Comparison of ENCODE assay signal across 1 cellular context in the genomic region with DNA sequence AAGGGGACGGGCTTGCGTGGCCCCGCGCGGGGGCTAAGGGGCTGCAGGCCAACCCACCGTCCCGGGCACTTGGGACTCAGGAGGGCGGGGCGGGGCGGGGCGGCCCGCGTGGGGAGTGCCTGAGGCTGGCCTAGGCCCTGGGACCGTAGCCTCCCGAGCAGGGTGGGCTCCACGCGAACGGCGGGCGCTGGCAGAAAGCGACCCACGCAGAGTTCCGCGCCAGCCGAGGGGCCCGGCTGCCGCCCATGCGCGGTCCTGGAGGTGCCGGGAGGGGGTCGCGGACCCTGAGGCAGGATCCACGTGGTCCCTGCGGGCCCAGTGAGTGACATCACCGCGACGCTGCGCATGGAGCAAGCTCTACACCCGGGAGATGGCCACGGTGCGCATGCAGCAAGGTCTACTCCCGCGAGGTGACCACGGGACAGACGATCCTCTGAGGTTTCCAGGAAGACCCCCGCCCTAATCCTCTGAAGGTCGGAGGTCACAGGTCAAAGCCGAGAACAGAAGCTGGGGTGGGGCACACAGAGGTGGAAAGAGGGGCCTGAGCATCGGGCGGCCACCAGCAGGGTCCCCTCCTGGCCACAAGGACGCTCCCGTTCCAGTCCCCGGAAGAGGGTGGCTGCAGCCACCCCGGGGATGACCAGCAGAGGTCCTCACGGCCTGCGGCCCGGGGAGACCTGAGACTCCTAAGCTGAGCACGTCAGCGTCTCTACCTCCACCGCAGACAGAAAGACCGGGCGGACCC.
TF ChIP-seq lines count a peak whose summit lies in the region.

No MANE protein-coding gene starts in this region.

TF ChIP-seq in HEK293, 187 proteins besides CTCF, POLR2A, EP300 and RAD21 (continued from another document and continues in another):
- TF ChIP-seq TRIM28 (IDR thresholded peaks at IDR 0.05; ENCODE audit: borderline replicate concordance, low read length) (peak; percentile 51; the same call in 1 of the 2 replicates), MZF1 (tag by site-specific recombination; IDR thresholded peaks at IDR 0.05; ENCODE audit: borderline replicate concordance) (no peak), ZNF785 (tag by site-specific recombination; IDR thresholded peaks at IDR 0.05) (peak; percentile 81), OSR2 (tag by site-specific recombination; IDR thresholded peaks at IDR 0.05) (peak; percentile 49), TCF7L2 (IDR thresholded peaks at IDR 0.05; ENCODE audit: borderline replicate concordance, low read depth, low read length) (no peak), ZBTB8A (tag by site-specific recombination; IDR thresholded peaks at IDR 0.05) (peak; percentile 77), KLF1 (tag by site-specific recombination; IDR thresholded peaks at IDR 0.05) (peak; percentile 75), ZNF132 (tag by site-specific recombination; IDR thresholded peaks at IDR 0.05; ENCODE audit: borderline replicate concordance) (no peak), ZNF623 (tag by site-specific recombination; IDR thresholded peaks at IDR 0.05) (peak; percentile 14; the same call in 1 of the 2 replicates), ZSCAN23 (tag by site-specific recombination; IDR thresholded peaks at IDR 0.05) (peak; percentile 71; the same call in 1 of the 2 replicates), ZFHX2 (tag by site-specific recombination; conservative IDR thresholded peaks at IDR 0.05) (peak; percentile 71), ZNF561 (tag by site-specific recombination; IDR thresholded peaks at IDR 0.05; ENCODE audit: borderline replicate concordance) (peak; percentile 74; the same call in 1 of the 2 replicates), ZNF140 (tag by site-specific recombination; IDR thresholded peaks at IDR 0.05) (no peak), ZNF239 (tag by site-specific recombination; IDR thresholded peaks at IDR 0.05) (no peak), ZNF529 (tag by site-specific recombination; IDR thresholded peaks at IDR 0.05; ENCODE audit: insufficient replicate concordance) (no peak), ZNF10 (tag by site-specific recombination; IDR thresholded peaks at IDR 0.05) (no peak), FEZF1 (tag by site-specific recombination; IDR thresholded peaks at IDR 0.05) (no peak), ZNF221 (tag by site-specific recombination; IDR thresholded peaks at IDR 0.05; ENCODE audit: borderline replicate concordance) (no peak), SP3 (tag by site-specific recombination; IDR thresholded peaks at IDR 0.05) (peak; percentile 91), GLI4 (tag by site-specific recombination; IDR thresholded peaks at IDR 0.05) (0 out of 2 replicates have a peak, but pooled peaks have one; percentile 22), KLF7 (tag by site-specific recombination; IDR thresholded peaks at IDR 0.05; ENCODE audit: borderline replicate concordance) (0 out of 2 replicates have a peak, but pooled peaks have one; percentile 61), ZNF658 (tag by site-specific recombination; IDR thresholded peaks at IDR 0.05) (no peak), ZNF146 (tag by site-specific recombination; IDR thresholded peaks at IDR 0.05) (0 out of 2 replicates have a peak, but pooled peaks have one; percentile 20), KLF8 (tag by site-specific recombination; IDR thresholded peaks at IDR 0.05) (peak; percentile 89), ZNF610 (tag by site-specific recombination; IDR thresholded peaks at IDR 0.05; ENCODE audit: borderline replicate concordance) (peak; percentile 45; the same call in 1 of the 2 replicates), WT1 (tag by site-specific recombination; IDR thresholded peaks at IDR 0.05) (peak; percentile 50; the same call in 1 of the 2 replicates), HOXC10 (CRISPR knock-in tag; IDR thresholded peaks at IDR 0.05) (no peak)
- TF ChIP-seq, protein P1, sequence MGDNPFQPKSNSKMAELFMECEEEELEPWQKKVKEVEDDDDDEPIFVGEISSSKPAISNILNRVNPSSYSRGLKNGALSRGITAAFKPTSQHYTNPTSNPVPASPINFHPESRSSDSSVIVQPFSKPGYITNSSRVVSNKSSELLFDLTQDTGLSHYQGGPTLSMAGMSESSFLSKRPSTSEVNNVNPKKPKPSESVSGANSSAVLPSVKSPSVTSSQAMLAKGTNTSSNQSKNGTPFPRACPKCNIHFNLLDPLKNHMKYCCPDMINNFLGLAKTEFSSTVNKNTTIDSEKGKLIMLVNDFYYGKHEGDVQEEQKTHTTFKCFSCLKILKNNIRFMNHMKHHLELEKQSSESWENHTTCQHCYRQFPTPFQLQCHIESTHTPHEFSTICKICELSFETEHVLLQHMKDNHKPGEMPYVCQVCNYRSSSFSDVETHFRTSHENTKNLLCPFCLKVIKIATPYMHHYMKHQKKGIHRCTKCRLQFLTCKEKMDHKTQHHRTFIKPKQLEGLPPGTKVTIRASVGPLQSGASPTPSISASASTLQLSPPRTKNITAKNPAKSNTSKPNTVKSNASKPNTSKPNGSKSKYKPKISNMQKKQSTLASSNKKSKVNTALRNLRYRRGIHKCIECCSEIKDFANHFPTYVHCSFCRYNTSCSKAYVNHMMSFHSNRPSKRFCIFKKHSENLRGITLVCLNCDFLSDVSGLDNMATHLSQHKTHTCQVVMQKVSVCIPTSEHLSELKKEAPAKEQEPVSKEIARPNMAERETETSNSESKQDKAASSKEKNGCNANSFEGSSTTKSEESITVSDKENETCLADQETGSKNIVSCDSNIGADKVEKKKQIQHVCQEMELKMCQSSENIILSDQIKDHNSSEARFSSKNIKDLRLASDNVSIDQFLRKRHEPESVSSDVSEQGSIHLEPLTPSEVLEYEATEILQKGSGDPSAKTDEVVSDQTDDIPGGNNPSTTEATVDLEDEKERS (tag by site-specific recombination; IDR thresholded peaks at IDR 0.05): no peak
- TF ChIP-seq, protein P2, sequence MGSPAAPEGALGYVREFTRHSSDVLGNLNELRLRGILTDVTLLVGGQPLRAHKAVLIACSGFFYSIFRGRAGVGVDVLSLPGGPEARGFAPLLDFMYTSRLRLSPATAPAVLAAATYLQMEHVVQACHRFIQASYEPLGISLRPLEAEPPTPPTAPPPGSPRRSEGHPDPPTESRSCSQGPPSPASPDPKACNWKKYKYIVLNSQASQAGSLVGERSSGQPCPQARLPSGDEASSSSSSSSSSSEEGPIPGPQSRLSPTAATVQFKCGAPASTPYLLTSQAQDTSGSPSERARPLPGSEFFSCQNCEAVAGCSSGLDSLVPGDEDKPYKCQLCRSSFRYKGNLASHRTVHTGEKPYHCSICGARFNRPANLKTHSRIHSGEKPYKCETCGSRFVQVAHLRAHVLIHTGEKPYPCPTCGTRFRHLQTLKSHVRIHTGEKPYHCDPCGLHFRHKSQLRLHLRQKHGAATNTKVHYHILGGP (tag by site-specific recombination; IDR thresholded peaks at IDR 0.05): no peak
- TF ChIP-seq, protein P3, sequence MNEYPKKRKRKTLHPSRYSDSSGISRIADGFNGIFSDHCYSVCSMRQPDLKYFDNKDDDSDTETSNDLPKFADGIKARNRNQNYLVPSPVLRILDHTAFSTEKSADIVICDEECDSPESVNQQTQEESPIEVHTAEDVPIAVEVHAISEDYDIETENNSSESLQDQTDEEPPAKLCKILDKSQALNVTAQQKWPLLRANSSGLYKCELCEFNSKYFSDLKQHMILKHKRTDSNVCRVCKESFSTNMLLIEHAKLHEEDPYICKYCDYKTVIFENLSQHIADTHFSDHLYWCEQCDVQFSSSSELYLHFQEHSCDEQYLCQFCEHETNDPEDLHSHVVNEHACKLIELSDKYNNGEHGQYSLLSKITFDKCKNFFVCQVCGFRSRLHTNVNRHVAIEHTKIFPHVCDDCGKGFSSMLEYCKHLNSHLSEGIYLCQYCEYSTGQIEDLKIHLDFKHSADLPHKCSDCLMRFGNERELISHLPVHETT (tag by site-specific recombination; IDR thresholded peaks at IDR 0.05): peak; percentile 70
- TF ChIP-seq, protein P4, sequence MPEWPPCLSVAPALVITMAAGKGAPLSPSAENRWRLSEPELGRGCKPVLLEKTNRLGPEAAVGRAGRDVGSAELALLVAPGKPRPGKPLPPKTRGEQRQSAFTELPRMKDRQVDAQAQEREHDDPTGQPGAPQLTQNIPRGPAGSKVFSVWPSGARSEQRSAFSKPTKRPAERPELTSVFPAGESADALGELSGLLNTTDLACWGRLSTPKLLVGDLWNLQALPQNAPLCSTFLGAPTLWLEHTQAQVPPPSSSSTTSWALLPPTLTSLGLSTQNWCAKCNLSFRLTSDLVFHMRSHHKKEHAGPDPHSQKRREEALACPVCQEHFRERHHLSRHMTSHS (tag by site-specific recombination; IDR thresholded peaks at IDR 0.05): no peak
- TF ChIP-seq, protein P5, sequence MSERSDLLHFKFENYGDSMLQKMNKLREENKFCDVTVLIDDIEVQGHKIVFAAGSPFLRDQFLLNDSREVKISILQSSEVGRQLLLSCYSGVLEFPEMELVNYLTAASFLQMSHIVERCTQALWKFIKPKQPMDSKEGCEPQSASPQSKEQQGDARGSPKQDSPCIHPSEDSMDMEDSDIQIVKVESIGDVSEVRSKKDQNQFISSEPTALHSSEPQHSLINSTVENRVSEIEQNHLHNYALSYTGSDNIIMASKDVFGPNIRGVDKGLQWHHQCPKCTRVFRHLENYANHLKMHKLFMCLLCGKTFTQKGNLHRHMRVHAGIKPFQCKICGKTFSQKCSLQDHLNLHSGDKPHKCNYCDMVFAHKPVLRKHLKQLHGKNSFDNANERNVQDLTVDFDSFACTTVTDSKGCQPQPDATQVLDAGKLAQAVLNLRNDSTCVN (tag by site-specific recombination; optimal IDR thresholded peaks at IDR 0.05): peak; percentile 92
- TF ChIP-seq, protein P6, sequence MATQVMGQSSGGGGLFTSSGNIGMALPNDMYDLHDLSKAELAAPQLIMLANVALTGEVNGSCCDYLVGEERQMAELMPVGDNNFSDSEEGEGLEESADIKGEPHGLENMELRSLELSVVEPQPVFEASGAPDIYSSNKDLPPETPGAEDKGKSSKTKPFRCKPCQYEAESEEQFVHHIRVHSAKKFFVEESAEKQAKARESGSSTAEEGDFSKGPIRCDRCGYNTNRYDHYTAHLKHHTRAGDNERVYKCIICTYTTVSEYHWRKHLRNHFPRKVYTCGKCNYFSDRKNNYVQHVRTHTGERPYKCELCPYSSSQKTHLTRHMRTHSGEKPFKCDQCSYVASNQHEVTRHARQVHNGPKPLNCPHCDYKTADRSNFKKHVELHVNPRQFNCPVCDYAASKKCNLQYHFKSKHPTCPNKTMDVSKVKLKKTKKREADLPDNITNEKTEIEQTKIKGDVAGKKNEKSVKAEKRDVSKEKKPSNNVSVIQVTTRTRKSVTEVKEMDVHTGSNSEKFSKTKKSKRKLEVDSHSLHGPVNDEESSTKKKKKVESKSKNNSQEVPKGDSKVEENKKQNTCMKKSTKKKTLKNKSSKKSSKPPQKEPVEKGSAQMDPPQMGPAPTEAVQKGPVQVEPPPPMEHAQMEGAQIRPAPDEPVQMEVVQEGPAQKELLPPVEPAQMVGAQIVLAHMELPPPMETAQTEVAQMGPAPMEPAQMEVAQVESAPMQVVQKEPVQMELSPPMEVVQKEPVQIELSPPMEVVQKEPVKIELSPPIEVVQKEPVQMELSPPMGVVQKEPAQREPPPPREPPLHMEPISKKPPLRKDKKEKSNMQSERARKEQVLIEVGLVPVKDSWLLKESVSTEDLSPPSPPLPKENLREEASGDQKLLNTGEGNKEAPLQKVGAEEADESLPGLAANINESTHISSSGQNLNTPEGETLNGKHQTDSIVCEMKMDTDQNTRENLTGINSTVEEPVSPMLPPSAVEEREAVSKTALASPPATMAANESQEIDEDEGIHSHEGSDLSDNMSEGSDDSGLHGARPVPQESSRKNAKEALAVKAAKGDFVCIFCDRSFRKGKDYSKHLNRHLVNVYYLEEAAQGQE (tag by site-specific recombination; IDR thresholded peaks at IDR 0.05): no peak
- TF ChIP-seq, protein P7, sequence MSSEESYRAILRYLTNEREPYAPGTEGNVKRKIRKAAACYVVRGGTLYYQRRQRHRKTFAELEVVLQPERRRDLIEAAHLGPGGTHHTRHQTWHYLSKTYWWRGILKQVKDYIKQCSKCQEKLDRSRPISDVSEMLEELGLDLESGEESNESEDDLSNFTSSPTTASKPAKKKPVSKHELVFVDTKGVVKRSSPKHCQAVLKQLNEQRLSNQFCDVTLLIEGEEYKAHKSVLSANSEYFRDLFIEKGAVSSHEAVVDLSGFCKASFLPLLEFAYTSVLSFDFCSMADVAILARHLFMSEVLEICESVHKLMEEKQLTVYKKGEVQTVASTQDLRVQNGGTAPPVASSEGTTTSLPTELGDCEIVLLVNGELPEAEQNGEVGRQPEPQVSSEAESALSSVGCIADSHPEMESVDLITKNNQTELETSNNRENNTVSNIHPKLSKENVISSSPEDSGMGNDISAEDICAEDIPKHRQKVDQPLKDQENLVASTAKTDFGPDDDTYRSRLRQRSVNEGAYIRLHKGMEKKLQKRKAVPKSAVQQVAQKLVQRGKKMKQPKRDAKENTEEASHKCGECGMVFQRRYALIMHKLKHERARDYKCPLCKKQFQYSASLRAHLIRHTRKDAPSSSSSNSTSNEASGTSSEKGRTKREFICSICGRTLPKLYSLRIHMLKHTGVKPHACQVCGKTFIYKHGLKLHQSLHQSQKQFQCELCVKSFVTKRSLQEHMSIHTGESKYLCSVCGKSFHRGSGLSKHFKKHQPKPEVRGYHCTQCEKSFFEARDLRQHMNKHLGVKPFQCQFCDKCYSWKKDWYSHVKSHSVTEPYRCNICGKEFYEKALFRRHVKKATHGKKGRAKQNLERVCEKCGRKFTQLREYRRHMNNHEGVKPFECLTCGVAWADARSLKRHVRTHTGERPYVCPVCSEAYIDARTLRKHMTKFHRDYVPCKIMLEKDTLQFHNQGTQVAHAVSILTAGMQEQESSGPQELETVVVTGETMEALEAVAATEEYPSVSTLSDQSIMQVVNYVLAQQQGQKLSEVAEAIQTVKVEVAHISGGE (tag by site-specific recombination; conservative IDR thresholded peaks at IDR 0.05; ENCODE audit: low read depth): peak; percentile 43; the same call in 1 of the 2 replicates
- TF ChIP-seq, protein P8, sequence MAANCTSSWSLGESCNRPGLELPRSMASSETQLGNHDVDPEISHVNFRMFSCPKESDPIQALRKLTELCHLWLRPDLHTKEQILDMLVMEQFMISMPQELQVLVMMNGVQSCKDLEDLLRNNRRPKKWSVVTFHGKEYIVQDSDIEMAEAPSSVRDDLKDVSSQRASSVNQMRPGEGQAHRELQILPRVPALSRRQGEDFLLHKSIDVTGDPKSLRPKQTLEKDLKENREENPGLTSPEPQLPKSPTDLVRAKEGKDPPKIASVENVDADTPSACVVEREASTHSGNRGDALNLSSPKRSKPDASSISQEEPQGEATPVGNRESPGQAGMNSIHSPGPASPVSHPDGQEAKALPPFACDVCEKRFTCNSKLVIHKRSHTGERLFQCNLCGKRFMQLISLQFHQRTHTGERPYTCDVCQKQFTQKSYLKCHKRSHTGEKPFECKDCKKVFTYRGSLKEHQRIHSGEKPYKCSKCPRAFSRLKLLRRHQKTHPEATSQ (tag by site-specific recombination; IDR thresholded peaks at IDR 0.05): peak; percentile 61; the same call in 1 of the 2 replicates
- TF ChIP-seq, protein P9, sequence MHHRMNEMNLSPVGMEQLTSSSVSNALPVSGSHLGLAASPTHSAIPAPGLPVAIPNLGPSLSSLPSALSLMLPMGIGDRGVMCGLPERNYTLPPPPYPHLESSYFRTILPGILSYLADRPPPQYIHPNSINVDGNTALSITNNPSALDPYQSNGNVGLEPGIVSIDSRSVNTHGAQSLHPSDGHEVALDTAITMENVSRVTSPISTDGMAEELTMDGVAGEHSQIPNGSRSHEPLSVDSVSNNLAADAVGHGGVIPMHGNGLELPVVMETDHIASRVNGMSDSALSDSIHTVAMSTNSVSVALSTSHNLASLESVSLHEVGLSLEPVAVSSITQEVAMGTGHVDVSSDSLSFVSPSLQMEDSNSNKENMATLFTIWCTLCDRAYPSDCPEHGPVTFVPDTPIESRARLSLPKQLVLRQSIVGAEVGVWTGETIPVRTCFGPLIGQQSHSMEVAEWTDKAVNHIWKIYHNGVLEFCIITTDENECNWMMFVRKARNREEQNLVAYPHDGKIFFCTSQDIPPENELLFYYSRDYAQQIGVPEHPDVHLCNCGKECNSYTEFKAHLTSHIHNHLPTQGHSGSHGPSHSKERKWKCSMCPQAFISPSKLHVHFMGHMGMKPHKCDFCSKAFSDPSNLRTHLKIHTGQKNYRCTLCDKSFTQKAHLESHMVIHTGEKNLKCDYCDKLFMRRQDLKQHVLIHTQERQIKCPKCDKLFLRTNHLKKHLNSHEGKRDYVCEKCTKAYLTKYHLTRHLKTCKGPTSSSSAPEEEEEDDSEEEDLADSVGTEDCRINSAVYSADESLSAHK (tag by site-specific recombination; IDR thresholded peaks at IDR 0.05): peak; percentile 97
